34 cellular contexts compared by ENCODE assay signal in genomic region chr5:161305601-161306000, GRCh38.
"Had no signal": no experiment of that assay in that cellular context is flagged by ENCODE, and none has a peak within 500 bp of the region (broad histone marks: within the 10 kb centered on the region; RNA-seq: fewer than 3 reads in every experiment).

No MANE protein-coding gene starts in this region.

- H3K27me3 ChIP-seq: ascending aorta, body of pancreas, breast epithelium, MG63 had no signal

- DNase-seq: activated CD4-positive, alpha-beta memory T cell treated with anti-CD3 and anti-CD28 coated beads, Interleukin-2, amount 10 ng/mL, durations not matched to agents 7 days and 5 days; activated CD4-positive, alpha-beta T cell treated with anti-CD3 and anti-CD28 coated beads for 1 hour; activated CD4-positive, alpha-beta T cell treated with anti-CD3 and anti-CD28 coated beads for 48 hours; activated CD4-positive, CD25-positive, alpha-beta regulatory T cell; activated CD8-positive, alpha-beta memory T cell treated with anti-CD3 and anti-CD28 coated beads for 24 hours; activated CD8-positive, alpha-beta memory T cell treated with anti-CD3 and anti-CD28 coated beads, Interleukin-2, amount 10 ng/mL, durations not matched to agents 7 days and 5 days; activated CD8-positive, alpha-beta memory T cell treated with anti-CD3 and anti-CD28 coated beads, Interleukin-2, amount 50 U/mL, for 48 hours; activated effector memory CD4-positive, alpha-beta T cell treated with Interleukin-2 at 50 U/mL for 16 hours; activated naive CD8-positive, alpha-beta T cell treated with anti-CD3 and anti-CD28 coated beads, Interleukin-2, amount 10 ng/mL, durations not matched to agents 7 days and 5 days; activated T-cell treated with anti-CD3 and anti-CD28 coated beads, Interleukin-2, amount 50 U/mL, for 48 hours; amygdala; body of pancreas; Kasumi-1; KG1; MG63; NCI-H1048; NCI-H1105 treated with DMSO at 0.1 percent for 48 hours; NCI-H1436; NCI-H1694; NCI-H1930; NCI-H2081 treated with DMSO at 0.1 percent for 48 hours; NCI-H226; NCI-H524 treated with DMSO at 0.1 percent for 48 hours; PC-3; SIG-M5; SW 1271; T-helper 1 cell; T-helper 2 cell; T-helper 9 cell; WERI-Rb-1 had no signal

- H3K9me3 Mint-ChIP-seq: activated CD4-positive, alpha-beta memory T cell treated with anti-CD3 and anti-CD28 coated beads, Interleukin-2, amount 10 ng/mL, durations not matched to agents 7 days and 5 days; activated naive CD4-positive, alpha-beta T cell treated with anti-CD3 and anti-CD28 coated beads, Interleukin-2, amount 50 U/mL, for 24 hours; activated naive CD8-positive, alpha-beta T cell treated with anti-CD3 and anti-CD28 coated beads, Interleukin-2, amount 10 ng/mL, durations not matched to agents 7 days and 5 days had no signal

- H3K9me3 ChIP-seq: ascending aorta, body of pancreas, breast epithelium, MG63 had no signal

- H3K4me3 Mint-ChIP-seq: activated CD4-positive, alpha-beta memory T cell treated with anti-CD3 and anti-CD28 coated beads, Interleukin-2, amount 10 ng/mL, durations not matched to agents 7 days and 5 days; activated CD8-positive, alpha-beta memory T cell treated with anti-CD3 and anti-CD28 coated beads, Interleukin-2, amount 10 ng/mL, durations not matched to agents 7 days and 5 days; activated naive CD4-positive, alpha-beta T cell treated with anti-CD3 and anti-CD28 coated beads, Interleukin-2, amount 50 U/mL, for 24 hours; activated naive CD8-positive, alpha-beta T cell treated with anti-CD3 and anti-CD28 coated beads, Interleukin-2, amount 10 ng/mL, durations not matched to agents 7 days and 5 days had no signal

- H3K36me3 ChIP-seq: ascending aorta, breast epithelium, MG63, WERI-Rb-1 had no signal

- H3K4me1 ChIP-seq: ascending aorta, body of pancreas, breast epithelium had no signal

- H3K4me3 ChIP-seq: ascending aorta, body of pancreas, breast epithelium, MG63 had no signal

- H3K27me3 Mint-ChIP-seq: activated CD4-positive, alpha-beta memory T cell treated with anti-CD3 and anti-CD28 coated beads, Interleukin-2, amount 10 ng/mL, durations not matched to agents 7 days and 5 days; activated CD8-positive, alpha-beta memory T cell treated with anti-CD3 and anti-CD28 coated beads, Interleukin-2, amount 10 ng/mL, durations not matched to agents 7 days and 5 days; activated naive CD4-positive, alpha-beta T cell treated with anti-CD3 and anti-CD28 coated beads, Interleukin-2, amount 50 U/mL, for 24 hours; activated naive CD8-positive, alpha-beta T cell treated with anti-CD3 and anti-CD28 coated beads, Interleukin-2, amount 10 ng/mL, durations not matched to agents 7 days and 5 days had no signal

- H3K27ac Mint-ChIP-seq: activated CD4-positive, alpha-beta memory T cell treated with anti-CD3 and anti-CD28 coated beads, Interleukin-2, amount 10 ng/mL, durations not matched to agents 7 days and 5 days; activated CD8-positive, alpha-beta memory T cell treated with anti-CD3 and anti-CD28 coated beads, Interleukin-2, amount 10 ng/mL, durations not matched to agents 7 days and 5 days; activated naive CD4-positive, alpha-beta T cell treated with anti-CD3 and anti-CD28 coated beads, Interleukin-2, amount 50 U/mL, for 24 hours; activated naive CD8-positive, alpha-beta T cell treated with anti-CD3 and anti-CD28 coated beads, Interleukin-2, amount 10 ng/mL, durations not matched to agents 7 days and 5 days had no signal

- H3K36me3 Mint-ChIP-seq: activated CD8-positive, alpha-beta memory T cell treated with anti-CD3 and anti-CD28 coated beads, Interleukin-2, amount 10 ng/mL, durations not matched to agents 7 days and 5 days; activated naive CD4-positive, alpha-beta T cell treated with anti-CD3 and anti-CD28 coated beads, Interleukin-2, amount 50 U/mL, for 24 hours; activated naive CD8-positive, alpha-beta T cell treated with anti-CD3 and anti-CD28 coated beads, Interleukin-2, amount 10 ng/mL, durations not matched to agents 7 days and 5 days had no signal

- H3K27ac ChIP-seq: ascending aorta, body of pancreas, breast epithelium, RWPE1, WERI-Rb-1 had no signal

- H3K4me1 Mint-ChIP-seq: activated CD4-positive, alpha-beta memory T cell treated with anti-CD3 and anti-CD28 coated beads, Interleukin-2, amount 10 ng/mL, durations not matched to agents 7 days and 5 days; activated CD8-positive, alpha-beta memory T cell treated with anti-CD3 and anti-CD28 coated beads, Interleukin-2, amount 10 ng/mL, durations not matched to agents 7 days and 5 days; activated naive CD4-positive, alpha-beta T cell treated with anti-CD3 and anti-CD28 coated beads, Interleukin-2, amount 50 U/mL, for 24 hours; activated naive CD8-positive, alpha-beta T cell treated with anti-CD3 and anti-CD28 coated beads, Interleukin-2, amount 10 ng/mL, durations not matched to agents 7 days and 5 days had no signal
